ENCODE assay signal across 25 cellular contexts in genomic region chr11:54946429-54946828, GRCh38.
DNase-seq lines count a peak whose midpoint lies in the region; ATAC-seq, FAIRE-seq and TF ChIP-seq lines count a peak whose summit lies in the region.
"Had no signal": no experiment of that assay in that cellular context is flagged by ENCODE, and none has a peak within 500 bp of the region (broad histone marks: within the 10 kb centered on the region; RNA-seq: fewer than 3 reads in every experiment).

No MANE protein-coding gene starts in this region.

- no peaks in the 10 kb centered on the region for H3K4me1 Mint-ChIP-seq in endothelial cell (ENCODE audit: unreplicated experiment)
- H3K4me1 Mint-ChIP-seq: CD14-positive monocyte; CD4-positive, alpha-beta memory T cell; CD4-positive, CD25-positive, alpha-beta regulatory T cell; CD8-positive, alpha-beta memory T cell had no signal

- TF ChIP-seq EP300 in HepG2 (IDR thresholded peaks at IDR 0.05; ENCODE audit: low read depth in 2 of 2, low read length in 2 of 2) (no peak), HepG2 (CRISPR knock-in tag; IDR thresholded peaks at IDR 0.05; ENCODE audit: borderline replicate concordance) (no peak), K562 (IDR thresholded peaks at IDR 0.05; ENCODE audit: low read length) (no peak)

- H3K79me2 ChIP-seq in HepG2 (ENCODE audit: insufficient read depth, low read length) (no peaks in the 10 kb centered on the region), K562 (ENCODE audit: control insufficient read depth, insufficient read depth, low read length) (no peaks in the 10 kb centered on the region)

- no peak overlapping the region for H3K9ac ChIP-seq in HepG2 (ENCODE audit: insufficient read depth, low read depth, low read length)
- no peak overlapping the region for H3K9ac ChIP-seq in K562 (ENCODE audit: insufficient read depth in 1 of 2, low read depth in 2 of 2, low read length in 2 of 2)
- H3K9ac ChIP-seq: BLaER1 had no signal

- H3K4me2 ChIP-seq in HepG2 (ENCODE audit: low read depth, low read length), result no peak overlapping the region
- H3K4me2 ChIP-seq in K562 (ENCODE audit: insufficient read depth, low read length), result no peak overlapping the region
- H3K4me2 ChIP-seq: BLaER1 had no signal

- no peak overlapping the region for H3K4me3 Mint-ChIP-seq in endothelial cell (ENCODE audit: unreplicated experiment)
- H3K4me3 Mint-ChIP-seq: CD14-positive monocyte; CD4-positive, alpha-beta memory T cell; CD4-positive, CD25-positive, alpha-beta regulatory T cell; CD8-positive, alpha-beta memory T cell had no signal

- in situ Hi-C loops in HepG2 (cut with HindIII; ENCODE audit: extremely low pct_ligation_motif_present, low pct_unique_long_range_greater_than_20kb), result no loop called here
- in situ Hi-C loops in K562 (cut with MboI), result no loop called here

- FAIRE-seq in HepG2 (lab: Jason Lieb, UNC) (no peak), K562 (lab: Jason Lieb, UNC) (no peak)
- FAIRE-seq: GM12878, GM12892, GM18507 had no signal

- BruUV-seq in HepG2 (replicated peaks; lab: Mats Ljungman, UMichigan) (no TSS peak), K562 (replicated peaks; lab: Mats Ljungman, UMichigan) (no TSS peak)

- CTCF ChIA-PET in HepG2 (lab: Yijun Ruan, JAX; ENCODE audit: low intra/inter-chr PET ratio, low total read pairs) (no interaction called here), K562 (lab: Yijun Ruan, JAX; ENCODE audit: low intra/inter-chr PET ratio) (no interaction called here)

- TF ChIP-seq POLR2A in HepG2 (IDR thresholded peaks at IDR 0.05; ENCODE audit: insufficient read depth in 1 of 2, low read depth in 2 of 2, low read length in 2 of 2) (no peak), right lobe of liver (IDR thresholded peaks at IDR 0.05) (no peak), K562 (conservative IDR thresholded peaks at IDR 0.05) (no peak)

- TF ChIP-seq CTCF in HepG2 (CRISPR knock-in tag; IDR thresholded peaks at IDR 0.05) (no peak), right lobe of liver (IDR thresholded peaks at IDR 0.05) (no peak), K562 (IDR thresholded peaks at IDR 0.05 in 2 of 3, conservative IDR thresholded peaks at IDR 0.05 in 1 of 3; ENCODE audit: insufficient read depth in 2 of 3, low read depth in 1 of 3, low read length in 3 of 3) (no peak), endothelial cell (IDR thresholded peaks at IDR 0.05; ENCODE audit: unreplicated experiment) (no peak)

- H2AFZ ChIP-seq in HepG2 (ENCODE audit: low read length) (no peak overlapping the region), K562 (ENCODE audit: low read depth, low read length) (no peak overlapping the region)

- no peaks in the 10 kb centered on the region for H3K9me1 ChIP-seq in K562 (ENCODE audit: control insufficient read depth, insufficient read depth, low read length)

- H3K36me3 ChIP-seq in HepG2 (replicated peaks in 1 of 2; ENCODE audit: control insufficient read depth in 1 of 2, insufficient read depth in 2 of 2, low read length in 2 of 2), result no peaks in the 10 kb centered on the region
- H3K36me3 ChIP-seq in right lobe of liver, result no peaks in the 10 kb centered on the region
- H3K36me3 ChIP-seq in K562 (ENCODE audit: control insufficient read depth, insufficient read depth, low read length), result no peaks in the 10 kb centered on the region
- H3K36me3 ChIP-seq: BE2C, BLaER1 had no signal

- H3K27me3 ChIP-seq in HepG2 (ENCODE audit: control insufficient read depth in 1 of 2, insufficient read depth in 2 of 2, low read length in 2 of 2) (no peaks in the 10 kb centered on the region), right lobe of liver (no peaks in the 10 kb centered on the region), K562 (ENCODE audit: control insufficient read depth in 2 of 2, insufficient read depth in 2 of 2, low read length in 2 of 2) (no peaks in the 10 kb centered on the region)
- H3K27me3 ChIP-seq: BE2C, BLaER1 had no signal

- POLR2A ChIA-PET in HepG2 (lab: Yijun Ruan, JAX), result no interaction called here
- POLR2A ChIA-PET in K562 (lab: Yijun Ruan, JAX), result no interaction called here

- ATAC-seq in HepG2 (no peak), right lobe of liver (no peak), K562 (no peak)
- ATAC-seq: GM12878 had no signal

- DNase-seq in HepG2 (ENCODE audit: low spot score) (no peak), right lobe of liver (no peak), K562 (ENCODE audit: extremely low read depth in 1 of 4, low spot score in 3 of 4) (no peak), hepatic stellate cell (ENCODE audit: low spot score) (no peak), endothelial cell (ENCODE audit: low spot score) (no peak)
- DNase-seq: ACHN; BE2C; C1 segment of cervical spinal cord; CD4-positive, alpha-beta memory T cell; CD4-positive, CD25-positive, alpha-beta regulatory T cell; CD8-positive, alpha-beta memory T cell; COR-L47; DMS 273 treated with DMSO at 0.1 percent for 48 hours; DMS153; DMS53; DMS79; DND-41; EL; GDM1 had no signal

- H3K9me3 ChIP-seq in HepG2 (ENCODE audit: low read length), result peaks cover 57% of the 10 kb centered on the region
- H3K9me3 ChIP-seq in right lobe of liver, result peaks cover 0 to 13% (median 0%) of the 10 kb centered on the region in 4 donors
- no peaks in the 10 kb centered on the region for H3K9me3 ChIP-seq in K562 (replicated peaks; ENCODE audit: control insufficient read depth, insufficient read depth, low read depth, low read length)
- H3K9me3 ChIP-seq: BE2C had no signal

- H3K36me3 Mint-ChIP-seq in endothelial cell (ENCODE audit: low read depth, unreplicated experiment), result no peaks in the 10 kb centered on the region
- H3K36me3 Mint-ChIP-seq: CD14-positive monocyte; CD4-positive, CD25-positive, alpha-beta regulatory T cell had no signal

- H3K27ac ChIP-seq in HepG2 (ENCODE audit: extremely low read length, insufficient read depth, low read length), result no peak overlapping the region
- no peak overlapping the region for H3K27ac ChIP-seq in right lobe of liver
- no peak overlapping the region for H3K27ac ChIP-seq in K562 (ENCODE audit: extremely low read depth, low read depth, low read length)
- H3K27ac ChIP-seq: 22Rv1, BLaER1 had no signal

- H4K20me1 ChIP-seq in HepG2 (ENCODE audit: insufficient read depth, low read length) (no peaks in the 10 kb centered on the region), K562 (replicated peaks; ENCODE audit: control insufficient read depth, insufficient read depth, low read length) (no peaks in the 10 kb centered on the region)
- H4K20me1 ChIP-seq: BLaER1 had no signal

- H3K4me1 ChIP-seq in HepG2 (ENCODE audit: insufficient read depth, low read length), result no peaks in the 10 kb centered on the region
- H3K4me1 ChIP-seq in right lobe of liver, result no peaks in the 10 kb centered on the region
- no peaks in the 10 kb centered on the region for H3K4me1 ChIP-seq in K562 (replicated peaks in 1 of 2; ENCODE audit: control insufficient read depth in 2 of 2, insufficient read depth in 2 of 2, low read length in 2 of 2)
- H3K4me1 ChIP-seq: BE2C, BLaER1 had no signal

- intact Hi-C loops in HepG2 (cut with micrococcal nuclease; ENCODE audit: unreplicated experiment) (no loop called here), right lobe of liver (cut with DNase I) (no loop called here), K562 (cut with micrococcal nuclease) (no loop called here)

- H3K27ac Mint-ChIP-seq in endothelial cell (ENCODE audit: unreplicated experiment), result no peak overlapping the region
- H3K27ac Mint-ChIP-seq: CD14-positive monocyte; CD4-positive, alpha-beta memory T cell; CD4-positive, CD25-positive, alpha-beta regulatory T cell; CD8-positive, alpha-beta memory T cell had no signal

- no peak overlapping the region for H3K4me3 ChIP-seq in HepG2 (replicated peaks in 1 of 3; ENCODE audit: insufficient read depth in 1 of 3, low read depth in 2 of 3, low read length in 3 of 3)
- H3K4me3 ChIP-seq in right lobe of liver, result no peak overlapping the region
- no peak overlapping the region for H3K4me3 ChIP-seq in K562
- H3K4me3 ChIP-seq: BLaER1, GM12878 had no signal

- no peaks in the 10 kb centered on the region for H3K27me3 Mint-ChIP-seq in endothelial cell (ENCODE audit: unreplicated experiment)
- H3K27me3 Mint-ChIP-seq: CD4-positive, alpha-beta memory T cell; CD4-positive, CD25-positive, alpha-beta regulatory T cell; CD8-positive, alpha-beta memory T cell had no signal

- no peak for TF ChIP-seq RAD21 in HepG2 (CRISPR knock-in tag; IDR thresholded peaks at IDR 0.05)
- TF ChIP-seq RAD21 in K562 (CRISPR knock-in tag; conservative IDR thresholded peaks at IDR 0.05 in 1 of 2, IDR thresholded peaks at IDR 0.05 in 1 of 2), result no peak

- 13% methylated on average over 1 of the region's 1 CpG for WGBS in HepG2 (ENCODE audit: low lambda C conversion rate)
- WGBS in right lobe of liver (ENCODE audit: insufficient coverage, low coverage, low lambda C conversion rate, missing lambda C conversion rate), result 43% methylated on average over 1 of the region's 1 CpG
- 11% methylated on average over 1 of the region's 1 CpG for WGBS in K562 (ENCODE audit: insufficient coverage, low coverage, missing lambda C conversion rate)

- H3K9me3 Mint-ChIP-seq in endothelial cell (ENCODE audit: unreplicated experiment), result peaks cover 13% of the 10 kb centered on the region

TF ChIP-seq in HepG2, 621 proteins besides CTCF, POLR2A, EP300 and RAD21 (continues in another document):
- peak; percentile 97 for TF ChIP-seq MAFF (IDR thresholded peaks at IDR 0.05; ENCODE audit: low read depth, low read length)
- TF ChIP-seq MLX (CRISPR knock-in tag; IDR thresholded peaks at IDR 0.05), result no peak
- peak; percentile 94 to 97 for TF ChIP-seq MAFK (conservative IDR thresholded peaks at IDR 0.05 in 1 of 2, IDR thresholded peaks at IDR 0.05 in 1 of 2; ENCODE audit: low read length in 2 of 2)

TF ChIP-seq in K562, 482 proteins besides CTCF, POLR2A, EP300 and RAD21 (continues in another document):
- TF ChIP-seq FOXA1 (IDR thresholded peaks at IDR 0.05; ENCODE audit: borderline replicate concordance) (no peak), ZNF586 (CRISPR knock-in tag; conservative IDR thresholded peaks at IDR 0.05) (no peak), FOXP4 (CRISPR knock-in tag; IDR thresholded peaks at IDR 0.05; ENCODE audit: borderline replicate concordance) (no peak), FOXJ3 (CRISPR knock-in tag; IDR thresholded peaks at IDR 0.05) (no peak)

Comparison
In these comparisons a context has a peak if more than half of its experiments do, and no peak if none do; other contexts are left out.
1. Of the 241 proteins assayed by ChIP-seq in both HepG2 and K562: peak only in HepG2: none; only in K562: MAFG; in both: MAFF and MAFK; in neither: 238.